ENCODE assay signal across 1 cellular context in genomic region chr6:43053545-43054205, GRCh38.
TF ChIP-seq lines count a peak whose summit lies in the region.

Gene CUL7 (minus strand): TSS chr6:43053851. CDS start chr6:43052788, 1,063 bp downstream.

TF ChIP-seq in HepG2, 621 proteins besides CTCF, POLR2A, EP300 and RAD21 (continued from another document):
- TF ChIP-seq ZNF142 (CRISPR knock-in tag; IDR thresholded peaks at IDR 0.05) (0 out of 2 replicates have a peak, but pooled peaks have one; percentile 51), NR2F1 (CRISPR knock-in tag; IDR thresholded peaks at IDR 0.05) (no peak; a peak in 1 of 4 replicates), NFE2 (CRISPR knock-in tag; IDR thresholded peaks at IDR 0.05) (no peak), KIAA2018 (CRISPR knock-in tag; IDR thresholded peaks at IDR 0.05; ENCODE audit: borderline replicate concordance) (no peak), SYNCRIP (IDR thresholded peaks at IDR 0.05; ENCODE audit: insufficient read depth, low read depth, low read length) (no peak), CEBPG (CRISPR knock-in tag; IDR thresholded peaks at IDR 0.05) (peak; percentile 61; the same call in 1 of the 2 replicates), MYC (CRISPR knock-in tag; IDR thresholded peaks at IDR 0.05; ENCODE audit: borderline replicate concordance) (peak; percentile 90; the same call in 1 of the 2 replicates), STAT6 (CRISPR knock-in tag; IDR thresholded peaks at IDR 0.05; ENCODE audit: borderline replicate concordance) (peak; percentile 85; the same call in 1 of the 2 replicates), ZNF362 (CRISPR knock-in tag; IDR thresholded peaks at IDR 0.05; ENCODE audit: borderline replicate concordance) (peak; percentile 63; the same call in 1 of the 2 replicates), RARG (CRISPR knock-in tag; IDR thresholded peaks at IDR 0.05; ENCODE audit: low read depth) (peak; percentile 91; the same call in 1 of the 2 replicates), ZZZ3 (CRISPR knock-in tag; IDR thresholded peaks at IDR 0.05; ENCODE audit: borderline replicate concordance) (peak; percentile 88), XRCC5 (optimal IDR thresholded peaks at IDR 0.05; ENCODE audit: low read length) (peak; percentile 53)
